ENCODE assay signal across 8 cellular contexts in genomic region chr22:37633693-37634504, GRCh38. TPM values are rescaled to one million over a fixed set of nuclear protein-coding genes. Genes with fewer than 3 reads are reported as not detected.
DNase-seq lines count a peak whose midpoint lies in the region; ATAC-seq and TF ChIP-seq lines count a peak whose summit lies in the region.

No MANE protein-coding gene starts in this region.

- H3K27ac Mint-ChIP-seq in glutamatergic neuron (ENCODE audit: unreplicated experiment), result peak overlapping the region; percentile 97

- no peaks in the 10 kb centered on the region for H3K36me3 Mint-ChIP-seq in glutamatergic neuron (ENCODE audit: unreplicated experiment)

- TF ChIP-seq CTCF in A673 (conservative IDR thresholded peaks at IDR 0.05; ENCODE audit: low read depth, low read length) (peak; percentile 32; the same call in 1 of the 2 replicates), glutamatergic neuron (IDR thresholded peaks at IDR 0.05; ENCODE audit: partially characterized antibody, unreplicated experiment) (no peak), vagina (IDR thresholded peaks at IDR 0.05) (peak in 1 of 3 experiments; percentile 4)

- peaks cover 8% of the 10 kb centered on the region for H3K27me3 Mint-ChIP-seq in glutamatergic neuron (ENCODE audit: unreplicated experiment)

- ATAC-seq in GM18519 (IDR thresholded peaks at IDR 0.05; ENCODE audit: low FRiP score, unreplicated experiment) (peak; percentile 36), HG02938 (IDR thresholded peaks at IDR 0.05; ENCODE audit: unreplicated experiment) (peak; percentile 43)

- H3K4me1 ChIP-seq in A673 (ENCODE audit: insufficient read depth, low read length, poor library complexity, severe bottlenecking) (peaks cover 23% of the 10 kb centered on the region), vagina (peaks cover 55% of the 10 kb centered on the region)

- H3K27me3 ChIP-seq in A673 (replicated peaks; ENCODE audit: insufficient read depth, low read depth, low read length, poor library complexity) (no peaks in the 10 kb centered on the region), vagina (no peaks in the 10 kb centered on the region)

- peak overlapping the region; percentile 77 for H3K27ac ChIP-seq in A673 (ENCODE audit: low read depth, low read length, poor library complexity, severe bottlenecking)
- peak overlapping the region; percentile 82 for H3K27ac ChIP-seq in vagina

- H3K4me3 ChIP-seq in A673 (ENCODE audit: low read depth, low read length, poor library complexity, severe bottlenecking) (no peak overlapping the region), vagina (peak overlapping the region; percentile 7 to 39)

- TF ChIP-seq POLR2A in vagina (IDR thresholded peaks at IDR 0.05), result no peak

- POLR2A ChIA-PET in A673 (lab: Charles Lee; ENCODE audit: low non-redundant PET), result interaction anchor here (0.5 to 0.7 kb wide), 3 partner anchors 13 to 955 kb away, joined by 3 read pairs; no protein-coding TSS in a partner anchor

- DNase-seq in A673 (ENCODE audit: low spot score) (peak; percentile 86), NOMO-1 treated with dmso at 0.1 percent for 144 hours (lab: John Stamatoyannopoulos, UW; ENCODE audit: unreplicated experiment) (peak; percentile 93), activated gamma-delta T cell treated with Interleukin-2 at 50 U/mL for 16 hours (peak; percentile 62), glutamatergic neuron (peak; percentile 86), occipital lobe (lab: John Stamatoyannopoulos, UW) (peak; percentile 83), vagina (ENCODE audit: extremely low spot score in 2 of 2) (peak in 1 of 2 donors; percentile 96)

- CTCF ChIA-PET in A673 (lab: Charles Lee), result interaction anchor here (0.7 to 2.5 kb wide), 3 partner anchors 9 to 158 kb away, joined by 4 to 17 read pairs (median 11); no protein-coding TSS in a partner anchor

- H3K9me3 ChIP-seq in A673 (ENCODE audit: low read depth, low read length, poor library complexity, severe bottlenecking) (no peaks in the 10 kb centered on the region), vagina (no peaks in the 10 kb centered on the region)

- H3K4me3 Mint-ChIP-seq in glutamatergic neuron (ENCODE audit: unreplicated experiment), result peak overlapping the region; percentile 63

- peaks cover 15% of the 10 kb centered on the region for H3K4me1 Mint-ChIP-seq in glutamatergic neuron (ENCODE audit: low read depth, unreplicated experiment)

- BruUV-seq in A673 (replicated peaks; lab: Mats Ljungman, UMichigan), result no TSS peak

- H3K36me3 ChIP-seq in A673 (ENCODE audit: insufficient read depth, low read length, poor library complexity, severe bottlenecking), result no peaks in the 10 kb centered on the region
- peaks cover 0 to 26% of the 10 kb centered on the region in 2 donors for H3K36me3 ChIP-seq in vagina

- H3K9me3 Mint-ChIP-seq in glutamatergic neuron (ENCODE audit: unreplicated experiment), result peaks cover 8% of the 10 kb centered on the region

- intact Hi-C loops in A673 (cut with micrococcal nuclease; ENCODE audit: unreplicated experiment) (no loop called here), vagina (cut with DNase I) (loop anchor here (5.0 kb wide), 1 partner anchor 38 kb away; no protein-coding TSS in a partner anchor)

RNA-seq across cellular contexts. Expression of gene SH3BP1, which starts 5.6 kb away (rescaled TPM):
- 12.9 and 22.7 TPM in 2 replicates for total RNA-seq in A673 (2021)
- total RNA-seq in glutamatergic neuron (ENCODE audit: unreplicated experiment), result 12.7 TPM
- 1.9 TPM for total RNA-seq in occipital lobe
- 34.1 TPM for total RNA-seq in vagina

RNA-seq across cellular contexts. Expression of gene PDXP, which starts 24.6 kb away (rescaled TPM):
- total RNA-seq in A673 (2021), result 57.3 and 63.5 TPM in 2 replicates
- total RNA-seq in glutamatergic neuron (ENCODE audit: unreplicated experiment), result 88.1 TPM
- 40.6 TPM for total RNA-seq in occipital lobe
- total RNA-seq in vagina, result 6.4 TPM

RNA-seq across cellular contexts. Expression of gene GGA1, which starts 25.3 kb away (rescaled TPM):
- total RNA-seq in A673 (2021) (74.6 and 79.4 TPM in 2 replicates), glutamatergic neuron (ENCODE audit: unreplicated experiment) (104 TPM), occipital lobe (32.0 TPM), vagina (45.7 TPM)

RNA-seq across cellular contexts. Expression of gene LGALS1, which starts 41.5 kb away (rescaled TPM):
- total RNA-seq in A673 (2021), result 269 and 322 TPM in 2 replicates
- 50.7 TPM for total RNA-seq in glutamatergic neuron (ENCODE audit: unreplicated experiment)
- total RNA-seq in occipital lobe, result 119 TPM
- total RNA-seq in vagina, result 1,638 TPM

RNA-seq across cellular contexts. Expression of gene NOL12, which starts 52.2 kb away (rescaled TPM):
- total RNA-seq in A673 (2021) (51.9 and 52.9 TPM in 2 replicates), glutamatergic neuron (ENCODE audit: unreplicated experiment) (9.9 TPM), occipital lobe (18.2 TPM), vagina (28.2 TPM)
